In the genomic region with DNA sequence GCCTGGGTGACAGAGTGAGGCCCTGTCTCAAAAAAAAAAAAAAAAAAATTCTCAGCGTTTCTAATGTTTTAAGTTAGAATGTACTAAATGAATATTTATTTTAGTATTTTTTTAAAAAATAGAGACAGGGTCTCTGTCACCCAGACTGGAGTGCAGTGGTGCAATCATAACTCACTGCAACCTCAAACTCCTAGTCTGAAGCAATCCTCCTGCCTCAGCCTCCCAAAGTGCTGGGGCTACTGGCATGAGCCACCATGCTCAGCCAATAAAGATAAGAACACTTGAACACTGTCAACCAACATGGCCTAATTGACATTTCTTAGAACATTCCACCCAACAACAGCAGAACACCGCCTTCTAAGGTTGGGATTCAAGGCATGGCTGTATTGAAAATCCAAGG, we compare ENCODE assay signal across 22 cellular contexts.
"Had no signal": no experiment of that assay in that cellular context is flagged by ENCODE, and none has a peak within 500 bp of the region (broad histone marks: within the 10 kb centered on the region; RNA-seq: fewer than 3 reads in every experiment).

No MANE protein-coding gene starts in this region.

- H3K27me3 ChIP-seq: body of pancreas, cardiac muscle cell, foreskin keratinocyte, tibial artery had no signal

- H3K9me3 Mint-ChIP-seq: activated CD4-positive, alpha-beta memory T cell treated with anti-CD3 and anti-CD28 coated beads, Interleukin-2, amount 10 ng/mL, durations not matched to agents 7 days and 5 days; activated CD4-positive, alpha-beta T cell treated with anti-CD3 and anti-CD28 coated beads, Interleukin-2, amount 10 ng/mL, durations not matched to agents 24 days and 14 days; activated naive CD8-positive, alpha-beta T cell treated with anti-CD3 and anti-CD28 coated beads, Interleukin-2, amount 50 U/mL, for 24 hours; activated T-helper 1 cell treated with anti-CD3 and anti-CD28 coated beads, Interleukin-12 subunit alpha, Interleukin-12 subunit beta, Interleukin-2, Interleukin-4 antibody, amounts not matched to agents 30 ng/mL and 10 ng/mL and 1 ng/mL, durations not matched to agents 14 hours and 24 hours and 36 hours; memory B cell; nephron; stimulated activated naive CD8-positive, alpha-beta T cell treated with anti-CD3 and anti-CD28 coated beads, Interleukin-15, amount 100 ng/mL, for 72 hours had no signal

- H3K9ac ChIP-seq: parathyroid adenoma had no signal

- DNase-seq: activated CD4-positive, alpha-beta memory T cell treated with anti-CD3 and anti-CD28 coated beads, Interleukin-2, amount 10 ng/mL, durations not matched to agents 7 days and 5 days; activated CD4-positive, alpha-beta T cell treated with anti-CD3 and anti-CD28 coated beads, Interleukin-2, amount 10 ng/mL, durations not matched to agents 24 days and 14 days; activated gamma-delta T cell; activated naive CD4-positive, alpha-beta T cell treated with anti-CD3 and anti-CD28 coated beads, Interleukin-2, amount 50 U/mL, for 16 hours; activated naive CD8-positive, alpha-beta T cell treated with anti-CD3 and anti-CD28 coated beads, Interleukin-2, amount 50 U/mL, for 24 hours; anterior cingulate cortex; body of pancreas; foreskin keratinocyte; left colon; nucleus accumbens; right cardiac atrium; stimulated activated CD4-positive, alpha-beta T cell treated with anti-CD3 and anti-CD28 coated beads, Interleukin-12 subunit alpha, Interleukin-12 subunit beta, amount 100 ng/mL, for 4 hours; stimulated activated CD4-positive, alpha-beta T cell treated with anti-CD3 and anti-CD28 coated beads, Interleukin-1b, Interleukin-23, amount 100 ng/mL, for 48 hours; stimulated activated naive CD8-positive, alpha-beta T cell treated with anti-CD3 and anti-CD28 coated beads, Interleukin-15, amount 100 ng/mL, for 72 hours; T-helper 9 cell had no signal

- H3K4me3 ChIP-seq: body of pancreas, cardiac muscle cell, tibial artery had no signal

- FAIRE-seq: keratinocyte had no signal

- H3K36me3 Mint-ChIP-seq: memory B cell had no signal

- H3K36me3 ChIP-seq: cardiac muscle cell, tibial artery had no signal

- H3K27ac ChIP-seq: body of pancreas, cardiac muscle cell, foreskin keratinocyte, parathyroid adenoma, tibial artery had no signal

- H3K27ac Mint-ChIP-seq: activated CD4-positive, alpha-beta memory T cell treated with anti-CD3 and anti-CD28 coated beads, Interleukin-2, amount 10 ng/mL, durations not matched to agents 7 days and 5 days; activated CD4-positive, alpha-beta T cell treated with anti-CD3 and anti-CD28 coated beads, Interleukin-2, amount 10 ng/mL, durations not matched to agents 24 days and 14 days; activated naive CD8-positive, alpha-beta T cell treated with anti-CD3 and anti-CD28 coated beads, Interleukin-2, amount 50 U/mL, for 24 hours; activated T-helper 1 cell treated with anti-CD3 and anti-CD28 coated beads, Interleukin-12 subunit alpha, Interleukin-12 subunit beta, Interleukin-2, Interleukin-4 antibody, amounts not matched to agents 30 ng/mL and 10 ng/mL and 1 ng/mL, durations not matched to agents 14 hours and 24 hours and 36 hours; memory B cell; nephron had no signal

- H3K4me3 Mint-ChIP-seq: activated CD4-positive, alpha-beta memory T cell treated with anti-CD3 and anti-CD28 coated beads, Interleukin-2, amount 10 ng/mL, durations not matched to agents 7 days and 5 days; activated CD4-positive, alpha-beta T cell treated with anti-CD3 and anti-CD28 coated beads, Interleukin-2, amount 10 ng/mL, durations not matched to agents 24 days and 14 days; activated naive CD8-positive, alpha-beta T cell treated with anti-CD3 and anti-CD28 coated beads, Interleukin-2, amount 50 U/mL, for 24 hours; activated T-helper 1 cell treated with anti-CD3 and anti-CD28 coated beads, Interleukin-12 subunit alpha, Interleukin-12 subunit beta, Interleukin-2, Interleukin-4 antibody, amounts not matched to agents 30 ng/mL and 10 ng/mL and 1 ng/mL, durations not matched to agents 14 hours and 24 hours and 36 hours; memory B cell; nephron had no signal

- H3K4me1 ChIP-seq: parathyroid adenoma had no signal

- H3K27me3 Mint-ChIP-seq: activated naive CD8-positive, alpha-beta T cell treated with anti-CD3 and anti-CD28 coated beads, Interleukin-2, amount 50 U/mL, for 24 hours; memory B cell; stimulated activated naive CD8-positive, alpha-beta T cell treated with anti-CD3 and anti-CD28 coated beads, Interleukin-15, amount 100 ng/mL, for 72 hours had no signal

- H3K9me3 ChIP-seq: body of pancreas, tibial artery had no signal

- ATAC-seq: activated naive CD8-positive, alpha-beta T cell treated with anti-CD3 and anti-CD28 coated beads, Interleukin-2, amount 50 U/mL, for 24 hours; body of pancreas; foreskin keratinocyte; left colon; right cardiac atrium; stimulated activated naive CD8-positive, alpha-beta T cell treated with anti-CD3 and anti-CD28 coated beads, Interleukin-15, amount 100 ng/mL, for 72 hours had no signal
